ENCODE assay signal across 8 cellular contexts in the genomic region with DNA sequence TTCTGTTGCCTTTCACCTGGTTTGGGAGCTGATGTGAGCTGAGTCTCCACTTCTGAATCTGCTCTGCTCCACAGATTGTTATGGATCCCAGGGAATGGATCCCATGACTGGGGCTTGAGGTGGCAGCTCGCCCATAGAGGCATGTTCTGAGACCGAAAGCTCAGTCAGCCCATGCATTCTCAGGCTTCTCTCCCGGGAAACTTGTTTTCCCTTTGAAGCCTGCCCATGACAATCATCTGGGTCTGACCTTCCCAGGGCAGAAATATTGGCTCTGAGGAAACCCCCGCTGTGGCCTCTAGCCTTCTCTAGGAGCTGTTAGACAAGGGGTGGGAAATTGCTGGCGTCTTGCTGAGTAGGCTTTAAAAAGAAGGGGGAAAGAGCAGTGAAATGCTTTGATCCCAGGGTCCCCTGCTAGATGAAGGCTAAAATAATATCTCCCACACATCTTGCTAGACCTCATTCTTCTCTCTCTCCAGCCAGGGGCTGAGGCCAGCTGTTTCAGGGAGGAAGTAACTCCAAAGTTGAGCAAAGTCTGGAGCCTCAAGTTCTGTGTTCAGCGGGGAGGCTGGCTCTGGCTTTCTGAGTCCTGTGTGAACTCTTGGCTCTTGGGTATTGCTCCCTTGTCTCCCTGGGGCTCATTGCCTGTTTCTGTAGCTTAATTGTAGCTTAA. TPM values are rescaled to one million over a fixed set of nuclear protein-coding genes. Genes with fewer than 3 reads are reported as not detected.
DNase-seq lines count a peak whose midpoint lies in the region; ATAC-seq and TF ChIP-seq lines count a peak whose summit lies in the region.

No MANE protein-coding gene starts in this region.

- no peak for TF ChIP-seq CTCF in breast epithelium (IDR thresholded peaks at IDR 0.05)
- no peak for TF ChIP-seq CTCF in mesothelial cell of epicardium (IDR thresholded peaks at IDR 0.05; ENCODE audit: unreplicated experiment)
- TF ChIP-seq CTCF in vagina (IDR thresholded peaks at IDR 0.05): no peak

- DNase-seq in activated naive CD4-positive, alpha-beta T cell treated with anti-CD3 and anti-CD28 coated beads, Interleukin-2, amount 10 ng/mL, durations not matched to agents 7 days and 5 days: no peak
- DNase-seq in activated naive CD4-positive, alpha-beta T cell treated with anti-CD3 and anti-CD28 coated beads, Interleukin-2, amount 50 U/mL, for 16 hours: no peak
- DNase-seq in breast epithelium (ENCODE audit: low spot score in 2 of 2): no peak
- DNase-seq in mesothelial cell of epicardium (ENCODE audit: low spot score in 2 of 2, unreplicated experiment in 2 of 2): no peak
- no peak for DNase-seq in vagina (ENCODE audit: extremely low spot score in 2 of 2)
- no peak for DNase-seq in stimulated activated CD4-positive, alpha-beta T cell treated with anti-CD3 and anti-CD28 coated beads, Interleukin-2, amount 100 ng/mL, for 24 hours

- peaks cover 30% of the 10 kb centered on the region for H3K36me3 Mint-ChIP-seq in activated naive CD4-positive, alpha-beta T cell treated with anti-CD3 and anti-CD28 coated beads, Interleukin-2, amount 10 ng/mL, durations not matched to agents 7 days and 5 days
- peaks cover 7% of the 10 kb centered on the region for H3K36me3 Mint-ChIP-seq in mesothelial cell of epicardium

- H3K4me3 ChIP-seq in breast epithelium: peak overlapping the region in 2 of 3 donors; percentile 59 to 71
- peak overlapping the region; percentile 17 to 44 for H3K4me3 ChIP-seq in vagina

- TF ChIP-seq POLR2A in breast epithelium (IDR thresholded peaks at IDR 0.05): no peak
- no peak for TF ChIP-seq POLR2A in vagina (IDR thresholded peaks at IDR 0.05)

- H3K27me3 ChIP-seq in breast epithelium (no peaks in the 10 kb centered on the region), vagina (no peaks in the 10 kb centered on the region)

- H3K27ac ChIP-seq in breast epithelium: peak overlapping the region; percentile 92 to 98
- H3K27ac ChIP-seq in vagina: peak overlapping the region; percentile 45

- H3K36me3 ChIP-seq in breast epithelium: no peaks in the 10 kb centered on the region
- no peaks in the 10 kb centered on the region for H3K36me3 ChIP-seq in vagina

- CTCF ChIA-PET in activated naive CD4-positive, alpha-beta T cell treated with anti-CD3 and anti-CD28 coated beads, Interleukin-2, amount 10 ng/mL, durations not matched to agents 7 days and 5 days (lab: Charles Lee): interaction anchor here (0.6 to 1.1 kb wide), 3 partner anchors 15 to 26 kb away, joined by 3 read pairs; no protein-coding TSS in a partner anchor

- H3K4me1 Mint-ChIP-seq in activated naive CD4-positive, alpha-beta T cell treated with anti-CD3 and anti-CD28 coated beads, Interleukin-2, amount 10 ng/mL, durations not matched to agents 7 days and 5 days: peaks cover 56% of the 10 kb centered on the region
- H3K4me1 Mint-ChIP-seq in mesothelial cell of epicardium: peaks cover 42% of the 10 kb centered on the region

- peaks cover 7 to 14% of the 10 kb centered on the region in 2 donors for H3K4me1 ChIP-seq in breast epithelium
- peaks cover 30% of the 10 kb centered on the region for H3K4me1 ChIP-seq in vagina

- intact Hi-C loops in breast epithelium (cut with DNase I; ENCODE audit: low total_unique reads): no loop called here
- intact Hi-C loops in vagina (cut with DNase I): no loop called here

- H3K27me3 Mint-ChIP-seq in activated naive CD4-positive, alpha-beta T cell treated with anti-CD3 and anti-CD28 coated beads, Interleukin-2, amount 10 ng/mL, durations not matched to agents 7 days and 5 days: peaks cover 19% of the 10 kb centered on the region
- no peaks in the 10 kb centered on the region for H3K27me3 Mint-ChIP-seq in mesothelial cell of epicardium (ENCODE audit: low read depth)

- H3K27ac Mint-ChIP-seq in activated naive CD4-positive, alpha-beta T cell treated with anti-CD3 and anti-CD28 coated beads, Interleukin-2, amount 10 ng/mL, durations not matched to agents 7 days and 5 days: peak overlapping the region; percentile 86
- peak overlapping the region; percentile 96 for H3K27ac Mint-ChIP-seq in mesothelial cell of epicardium

- H3K4me3 Mint-ChIP-seq in activated naive CD4-positive, alpha-beta T cell treated with anti-CD3 and anti-CD28 coated beads, Interleukin-2, amount 10 ng/mL, durations not matched to agents 7 days and 5 days: peak overlapping the region; percentile 95
- peak overlapping the region; percentile 79 for H3K4me3 Mint-ChIP-seq in mesothelial cell of epicardium

- no peaks in the 10 kb centered on the region for H3K9me3 Mint-ChIP-seq in activated naive CD4-positive, alpha-beta T cell treated with anti-CD3 and anti-CD28 coated beads, Interleukin-2, amount 10 ng/mL, durations not matched to agents 7 days and 5 days
- H3K9me3 Mint-ChIP-seq in mesothelial cell of epicardium: no peaks in the 10 kb centered on the region

- H3K9me3 ChIP-seq in breast epithelium (no peaks in the 10 kb centered on the region), vagina (no peaks in the 10 kb centered on the region)

- no peak for ATAC-seq in HG03196 (IDR thresholded peaks at IDR 0.05; ENCODE audit: unreplicated experiment)
- ATAC-seq in HG02885 (IDR thresholded peaks at IDR 0.05; ENCODE audit: poor library complexity, unreplicated experiment): no peak

RNA-seq across cellular contexts. Expression of a gene that starts 2.0 kb away (rescaled TPM):
- total RNA-seq in breast epithelium: 100 to 1,000 TPM in 1 of 3 donors, 10 to 100 TPM in 2; 23.2 to 127 (median 55.7) TPM
- 51.0 to 55.7 TPM (median 55.5 TPM) in 3 replicates for total RNA-seq in mesothelial cell of epicardium
- 46.2 TPM for total RNA-seq in vagina

RNA-seq across cellular contexts. Expression of a gene that starts 4.8 kb away (rescaled TPM):
- total RNA-seq in breast epithelium (10 to 100 TPM; 33.8 to 92.0 (median 50.8) TPM), mesothelial cell of epicardium (2.5 to 3.7 TPM (median 3.4 TPM) in 3 replicates), vagina (42.5 TPM)

RNA-seq across cellular contexts. Expression of a gene that starts 16.1 kb away (rescaled TPM):
- 100 to 1,000 TPM; 131 to 243 (median 161) TPM for total RNA-seq in breast epithelium
- total RNA-seq in mesothelial cell of epicardium: 76.6 to 87.4 TPM (median 82.8 TPM) in 3 replicates
- total RNA-seq in vagina: 107 TPM

RNA-seq across cellular contexts. Expression of a gene that starts 18.1 kb away (rescaled TPM):
- total RNA-seq in breast epithelium: 10 to 100 TPM; 26.7 to 35.1 (median 31.8) TPM
- total RNA-seq in mesothelial cell of epicardium: 57.4 to 58.2 TPM (median 57.7 TPM) in 3 replicates
- total RNA-seq in vagina: 18.2 TPM

RNA-seq across cellular contexts. Expression of a gene that starts 23.1 kb away (rescaled TPM):
- total RNA-seq in breast epithelium (10 to 100 TPM; 20.8 to 40.0 (median 22.6) TPM), mesothelial cell of epicardium (13.5 to 15.2 TPM (median 14.4 TPM) in 3 replicates), vagina (22.6 TPM)
